ENCODE assay signal across 30 cellular contexts in the genomic region with DNA sequence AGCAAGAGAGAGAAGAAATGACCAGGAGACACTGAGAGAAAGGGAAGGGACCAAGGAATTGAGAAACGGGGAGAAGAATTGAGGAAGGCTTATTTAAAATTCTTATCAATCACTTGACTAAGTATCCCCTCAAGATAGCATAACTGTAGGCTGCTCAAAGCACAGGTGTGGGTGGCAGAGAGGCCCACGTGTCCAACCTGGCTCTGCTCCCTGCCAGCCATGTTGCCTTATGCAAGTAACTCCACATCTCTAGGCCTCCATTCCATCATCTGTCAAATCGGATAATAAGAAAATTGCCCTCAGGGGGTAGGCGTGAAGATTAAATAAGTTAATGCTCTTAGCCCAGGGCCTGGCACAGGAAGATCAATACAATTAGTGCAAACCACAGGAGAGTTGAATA. TPM values are rescaled to one million over a fixed set of nuclear protein-coding genes. Genes with fewer than 3 reads are reported as not detected.
DNase-seq lines count a peak whose midpoint lies in the region; ATAC-seq and TF ChIP-seq lines count a peak whose summit lies in the region.
"Had no signal": no experiment of that assay in that cellular context is flagged by ENCODE, and none has a peak within 500 bp of the region (broad histone marks: within the 10 kb centered on the region; RNA-seq: fewer than 3 reads in every experiment).

No MANE protein-coding gene starts in this region.

- H3K27me3 Mint-ChIP-seq in activated CD4-positive, alpha-beta T cell treated with anti-CD3 and anti-CD28 coated beads for 36 hours, result peaks cover 2% of the 10 kb centered on the region
- peaks cover 1% of the 10 kb centered on the region for H3K27me3 Mint-ChIP-seq in activated naive CD8-positive, alpha-beta T cell treated with anti-CD3 and anti-CD28 coated beads for 36 hours

- ATAC-seq in activated CD4-positive, alpha-beta T cell treated with anti-CD3 and anti-CD28 coated beads for 36 hours, result no peak
- ATAC-seq in HG02970 (IDR thresholded peaks at IDR 0.05; ENCODE audit: low FRiP score, unreplicated experiment), result no peak
- no peak for ATAC-seq in HG02852 (IDR thresholded peaks at IDR 0.05; ENCODE audit: unreplicated experiment)
- ATAC-seq: foreskin keratinocyte; GM12878; stimulated activated memory B cell treated with anti-CD40 and anti-IgM and Interleukin-4, amounts not matched to agents 10 μg/mL and 1 μg/mL and 100 μg/mL, for 72 hours; upper lobe of right lung had no signal

- H3K36me3 Mint-ChIP-seq in activated CD4-positive, alpha-beta T cell treated with anti-CD3 and anti-CD28 coated beads for 36 hours (ENCODE audit: low read depth), result no peaks in the 10 kb centered on the region
- H3K36me3 Mint-ChIP-seq in activated naive CD8-positive, alpha-beta T cell treated with anti-CD3 and anti-CD28 coated beads for 36 hours, result no peaks in the 10 kb centered on the region
- H3K36me3 Mint-ChIP-seq: stimulated activated memory B cell treated with anti-CD40 and anti-IgM and Interleukin-4, amounts not matched to agents 10 μg/mL and 1 μg/mL and 100 μg/mL, for 72 hours had no signal

- BruUV-seq in A673 (replicated peaks; lab: Mats Ljungman, UMichigan), result no TSS peak

- DNase-seq in activated CD4-positive, alpha-beta T cell treated with anti-CD3 and anti-CD28 coated beads for 36 hours, result no peak
- DNase-seq in activated CD4-positive, alpha-beta T cell treated with anti-CD3 and anti-CD28 coated beads, Interleukin-2, amount 50 U/mL, for 48 hours, result no peak
- DNase-seq in A673 (ENCODE audit: low spot score) (peak; percentile 38), C1 segment of cervical spinal cord (lab: John Stamatoyannopoulos, UW) (no peak)
- DNase-seq in Jurkat, Clone E6-1 (ENCODE audit: low read depth, low spot score), result peak; percentile 16
- DNase-seq in activated naive CD8-positive, alpha-beta T cell treated with anti-CD3 and anti-CD28 coated beads for 36 hours, result no peak
- DNase-seq: amygdala, brain microvascular endothelial cell, dorsolateral prefrontal cortex, foreskin keratinocyte, HFFc6, KG1, left ventricle myocardium superior, mesendoderm, MG63, NCI-H1105, NCI-H2029, NCI-H524 treated with DMSO at 0.1 percent for 48 hours, Right ventricle myocardium superior, T1000, upper lobe of right lung, WERI-Rb-1 had no signal

- peaks cover 5% of the 10 kb centered on the region for H3K27me3 ChIP-seq in A673 (replicated peaks; ENCODE audit: insufficient read depth, low read depth, low read length, poor library complexity)
- H3K27me3 ChIP-seq: brain microvascular endothelial cell, dorsolateral prefrontal cortex, esophagus muscularis mucosa, foreskin keratinocyte, MG63, suprapubic skin, upper lobe of right lung had no signal

- H3K9me3 ChIP-seq in A673 (ENCODE audit: low read depth, low read length, poor library complexity, severe bottlenecking), result no peaks in the 10 kb centered on the region
- H3K9me3 ChIP-seq: esophagus muscularis mucosa, MG63, suprapubic skin, upper lobe of right lung had no signal

- peaks cover 9% of the 10 kb centered on the region for H3K4me1 ChIP-seq in A673 (ENCODE audit: insufficient read depth, low read length, poor library complexity, severe bottlenecking)
- H3K4me1 ChIP-seq: parathyroid adenoma, upper lobe of right lung had no signal

- CTCF ChIA-PET in activated CD4-positive, alpha-beta T cell treated with anti-CD3 and anti-CD28 coated beads for 36 hours (lab: Charles Lee), result no interaction called here
- CTCF ChIA-PET in A673 (lab: Charles Lee), result no interaction called here

- TF ChIP-seq CTCF in A673 (conservative IDR thresholded peaks at IDR 0.05; ENCODE audit: low read depth, low read length), result no peak

- H3K4me3 Mint-ChIP-seq in activated CD4-positive, alpha-beta T cell treated with anti-CD3 and anti-CD28 coated beads for 36 hours, result no peak overlapping the region
- H3K4me3 Mint-ChIP-seq in activated naive CD8-positive, alpha-beta T cell treated with anti-CD3 and anti-CD28 coated beads for 36 hours, result no peak overlapping the region
- H3K4me3 Mint-ChIP-seq: HFFc6; stimulated activated memory B cell treated with anti-CD40 and anti-IgM and Interleukin-4, amounts not matched to agents 10 μg/mL and 1 μg/mL and 100 μg/mL, for 72 hours had no signal

- no peak overlapping the region for H3K27ac ChIP-seq in A673 (ENCODE audit: low read depth, low read length, poor library complexity, severe bottlenecking)
- H3K27ac ChIP-seq: esophagus muscularis mucosa, foreskin keratinocyte, parathyroid adenoma, skin epidermis, suprapubic skin, upper lobe of right lung, WERI-Rb-1 had no signal

- POLR2A ChIA-PET in activated CD4-positive, alpha-beta T cell treated with anti-CD3 and anti-CD28 coated beads for 36 hours (lab: Charles Lee), result interaction anchor here (0.6 kb wide), 1 partner anchor 60 kb away, joined by 4 read pairs; no protein-coding TSS in a partner anchor
- POLR2A ChIA-PET in A673 (lab: Charles Lee; ENCODE audit: low non-redundant PET), result no interaction called here

- H3K9me3 Mint-ChIP-seq in activated CD4-positive, alpha-beta T cell treated with anti-CD3 and anti-CD28 coated beads for 36 hours (ENCODE audit: low read depth), result no peaks in the 10 kb centered on the region
- no peaks in the 10 kb centered on the region for H3K9me3 Mint-ChIP-seq in activated naive CD8-positive, alpha-beta T cell treated with anti-CD3 and anti-CD28 coated beads for 36 hours
- H3K9me3 Mint-ChIP-seq: HFFc6 had no signal

- H3K27ac Mint-ChIP-seq in activated CD4-positive, alpha-beta T cell treated with anti-CD3 and anti-CD28 coated beads for 36 hours, result peak overlapping the region; percentile 59
- H3K27ac Mint-ChIP-seq in activated naive CD8-positive, alpha-beta T cell treated with anti-CD3 and anti-CD28 coated beads for 36 hours, result peak overlapping the region; percentile 1
- H3K27ac Mint-ChIP-seq: HFFc6; stimulated activated memory B cell treated with anti-CD40 and anti-IgM and Interleukin-4, amounts not matched to agents 10 μg/mL and 1 μg/mL and 100 μg/mL, for 72 hours had no signal

- H3K36me3 ChIP-seq in A673 (ENCODE audit: insufficient read depth, low read length, poor library complexity, severe bottlenecking), result no peaks in the 10 kb centered on the region
- H3K36me3 ChIP-seq: brain microvascular endothelial cell, esophagus muscularis mucosa, MG63, suprapubic skin, upper lobe of right lung, WERI-Rb-1 had no signal

- H3K4me3 ChIP-seq in A673 (ENCODE audit: low read depth, low read length, poor library complexity, severe bottlenecking), result no peak overlapping the region
- no peak overlapping the region for H3K4me3 ChIP-seq in Jurkat, Clone E6-1 (ENCODE audit: low read length)
- H3K4me3 ChIP-seq: dorsolateral prefrontal cortex, esophagus muscularis mucosa, GM12878, MG63, skin epidermis, suprapubic skin, upper lobe of right lung had no signal

- intact Hi-C loops in activated CD4-positive, alpha-beta T cell treated with anti-CD3 and anti-CD28 coated beads for 36 hours (cut with DNase I, micrococcal nuclease), result loop anchor here (5.0 to 10.0 kb wide), 2 partner anchors 172 to 180 kb away; no protein-coding TSS in a partner anchor
- intact Hi-C loops in A673 (cut with micrococcal nuclease; ENCODE audit: unreplicated experiment), result no loop called here

- peaks cover 28% of the 10 kb centered on the region for H3K4me1 Mint-ChIP-seq in activated CD4-positive, alpha-beta T cell treated with anti-CD3 and anti-CD28 coated beads for 36 hours
- H3K4me1 Mint-ChIP-seq in activated naive CD8-positive, alpha-beta T cell treated with anti-CD3 and anti-CD28 coated beads for 36 hours, result peaks cover 20% of the 10 kb centered on the region
- H3K4me1 Mint-ChIP-seq: stimulated activated memory B cell treated with anti-CD40 and anti-IgM and Interleukin-4, amounts not matched to agents 10 μg/mL and 1 μg/mL and 100 μg/mL, for 72 hours had no signal

RNA-seq across cellular contexts. Expression of a gene that starts 7.4 kb away (rescaled TPM):
- total RNA-seq in activated CD4-positive, alpha-beta T cell treated with anti-CD3 and anti-CD28 coated beads for 36 hours, result 10 to 100 TPM in 1 of 2 experiments, 1 to 10 TPM in 1; 7.7 to 12.0 TPM
- total RNA-seq in A673 (2021), result 9.4 and 10.8 TPM in 2 replicates
- polyA plus RNA-seq in Jurkat, Clone E6-1 (2012; ENCODE audit: insufficient read depth, insufficient read length), result 20.0 TPM
- total RNA-seq in activated naive CD8-positive, alpha-beta T cell treated with anti-CD3 and anti-CD28 coated beads for 36 hours, result 1 to 10 TPM; 7.3 to 9.3 TPM
- polyA plus RNA-seq: GM12878 had no signal

Comparison
In these comparisons a context has a peak if more than half of its experiments do, and no peak if none do; other contexts are left out.
1. DNase-seq: peak in A673 (single experiment) and Jurkat, Clone E6-1 (single experiment); none in activated CD4-positive, alpha-beta T cell treated with anti-CD3 and anti-CD28 coated beads for 36 hours (single experiment), activated CD4-positive, alpha-beta T cell treated with anti-CD3 and anti-CD28 coated beads, Interleukin-2, amount 50 U/mL, for 48 hours (0 of 2), activated naive CD8-positive, alpha-beta T cell treated with anti-CD3 and anti-CD28 coated beads for 36 hours (single experiment) and C1 segment of cervical spinal cord (0 of 14).